1 cellular context compared by ENCODE assay signal in the genomic region with DNA sequence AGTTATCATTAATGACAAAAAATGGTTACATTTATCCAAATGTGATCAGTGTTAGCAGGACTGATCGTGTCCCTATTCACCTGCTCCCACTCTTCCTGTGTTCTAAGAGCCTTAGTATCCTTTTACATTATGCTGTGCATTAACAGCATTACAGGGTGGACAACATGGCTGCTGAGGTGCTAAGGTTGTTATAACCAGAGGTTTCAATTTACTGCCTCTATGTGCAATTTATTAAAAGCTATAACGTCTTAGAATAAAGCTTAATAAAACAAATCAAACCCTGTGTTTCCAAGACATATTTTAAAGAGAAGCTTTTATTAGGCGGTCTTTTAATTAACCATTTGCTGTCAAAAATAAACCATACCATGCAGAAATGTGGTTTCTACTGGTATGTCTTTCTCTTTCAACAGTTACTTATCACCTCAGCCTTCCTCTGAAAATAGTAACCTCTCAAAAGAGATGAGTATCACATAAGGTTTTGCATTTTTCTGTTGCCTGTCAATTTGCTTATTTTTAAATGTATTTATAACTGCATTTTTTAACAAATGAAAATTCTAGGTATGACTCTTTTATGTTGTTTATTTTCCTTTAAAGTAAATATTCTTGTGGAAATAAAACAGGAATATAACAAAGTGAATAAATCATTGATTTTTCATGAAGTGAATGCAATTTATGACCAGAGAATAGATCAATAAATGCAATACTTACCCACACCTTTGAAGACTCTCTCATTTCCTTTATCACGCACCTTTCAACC.
A peak's percentile ranks its signal among the peaks of the same experiment; 100 is the strongest.
TF ChIP-seq lines count a peak whose summit lies in the region.

No MANE protein-coding gene starts in this region.

TF ChIP-seq in GM12878, 131 proteins besides CTCF, POLR2A, EP300 and RAD21 (continued from another document and continues in another):
- TF ChIP-seq, protein P1, sequence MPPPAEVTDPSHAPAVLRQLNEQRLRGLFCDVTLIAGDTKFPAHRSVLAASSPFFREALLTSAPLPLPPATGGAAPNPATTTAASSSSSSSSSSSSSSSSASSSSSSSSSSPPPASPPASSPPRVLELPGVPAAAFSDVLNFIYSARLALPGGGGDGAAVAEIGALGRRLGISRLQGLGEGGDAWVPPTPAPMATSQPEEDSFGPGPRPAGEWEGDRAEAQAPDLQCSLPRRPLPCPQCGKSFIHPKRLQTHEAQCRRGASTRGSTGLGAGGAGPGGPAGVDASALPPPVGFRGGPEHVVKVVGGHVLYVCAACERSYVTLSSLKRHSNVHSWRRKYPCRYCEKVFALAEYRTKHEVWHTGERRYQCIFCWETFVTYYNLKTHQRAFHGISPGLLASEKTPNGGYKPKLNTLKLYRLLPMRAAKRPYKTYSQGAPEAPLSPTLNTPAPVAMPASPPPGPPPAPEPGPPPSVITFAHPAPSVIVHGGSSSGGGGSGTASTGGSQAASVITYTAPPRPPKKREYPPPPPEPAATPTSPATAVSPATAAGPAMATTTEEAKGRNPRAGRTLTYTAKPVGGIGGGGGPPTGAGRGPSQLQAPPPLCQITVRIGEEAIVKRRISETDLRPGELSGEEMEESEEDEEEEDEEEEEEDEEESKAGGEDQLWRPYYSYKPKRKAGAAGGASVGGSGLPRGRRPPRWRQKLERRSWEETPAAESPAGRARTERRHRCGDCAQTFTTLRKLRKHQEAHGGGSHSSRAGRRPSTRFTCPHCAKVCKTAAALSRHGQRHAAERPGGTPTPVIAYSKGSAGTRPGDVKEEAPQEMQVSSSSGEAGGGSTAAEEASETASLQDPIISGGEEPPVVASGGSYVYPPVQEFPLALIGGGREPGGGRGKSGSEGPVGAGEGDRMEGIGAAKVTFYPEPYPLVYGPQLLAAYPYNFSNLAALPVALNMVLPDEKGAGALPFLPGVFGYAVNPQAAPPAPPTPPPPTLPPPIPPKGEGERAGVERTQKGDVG (CRISPR knock-in tag; IDR thresholded peaks at IDR 0.05) = 0 out of 2 replicates have a peak, but pooled peaks have one; percentile 49
- TF ChIP-seq CHD4 (IDR thresholded peaks at IDR 0.05) (no peak), SUZ12 (IDR thresholded peaks at IDR 0.05; ENCODE audit: unreplicated experiment) (no peak), ZSCAN29 (IDR thresholded peaks at IDR 0.05) (no peak), ZNF384 (IDR thresholded peaks at IDR 0.05; ENCODE audit: borderline replicate concordance, low read depth, low read length) (no peak), SREBF2 (IDR thresholded peaks at IDR 0.05; ENCODE audit: low read length) (no peak), BACH1 (IDR thresholded peaks at IDR 0.05; ENCODE audit: borderline replicate concordance) (no peak), POU2F2 (IDR thresholded peaks at IDR 0.05; ENCODE audit: borderline replicate concordance, low read depth, low read length) (no peak), BCL11A (IDR thresholded peaks at IDR 0.05; ENCODE audit: low read depth, low read length) (peak; percentile 35; the same call in 1 of the 2 replicates), RB1 (IDR thresholded peaks at IDR 0.05; ENCODE audit: borderline replicate concordance) (no peak), SMAD1 (IDR thresholded peaks at IDR 0.05; ENCODE audit: low read depth, partially characterized antibody) (no peak), RBBP5 (conservative IDR thresholded peaks at IDR 0.05) (no peak), ZNF217 (IDR thresholded peaks at IDR 0.05) (peak; percentile 31; the same call in 1 of the 2 replicates), NBN (IDR thresholded peaks at IDR 0.05) (0 out of 2 replicates have a peak, but pooled peaks have one; percentile 22), RCOR1 (conservative IDR thresholded peaks at IDR 0.05; ENCODE audit: low read depth, low read length) (no peak), ZNF24 (IDR thresholded peaks at IDR 0.05) (peak; percentile 34; the same call in 1 of the 2 replicates), POLR2AphosphoS5 (IDR thresholded peaks at IDR 0.05; ENCODE audit: low read length) (no peak), CBX3 (IDR thresholded peaks at IDR 0.05; ENCODE audit: borderline replicate concordance, low read depth) (no peak), CHD1 (IDR thresholded peaks at IDR 0.05; ENCODE audit: low read depth, low read length) (no peak), ZNF274 (IDR thresholded peaks at IDR 0.05; ENCODE audit: insufficient read depth, insufficient read length) (no peak), FOS (IDR thresholded peaks at IDR 0.05; ENCODE audit: borderline replicate concordance, extremely low read depth, insufficient read length) (no peak), ZZZ3 (IDR thresholded peaks at IDR 0.05; ENCODE audit: control insufficient read depth, insufficient read length, low read depth) (no peak), ASH2L (IDR thresholded peaks at IDR 0.05; ENCODE audit: borderline replicate concordance, low read depth) (no peak), SP1 (IDR thresholded peaks at IDR 0.05; ENCODE audit: low read depth, low read length) (no peak), PML (IDR thresholded peaks at IDR 0.05; ENCODE audit: low read length) (0 out of 2 replicates have a peak, but pooled peaks have one; percentile 27), CREB1 (IDR thresholded peaks at IDR 0.05; ENCODE audit: low read depth) (no peak), YY1 (IDR thresholded peaks at IDR 0.05; ENCODE audit: low read depth, low read length) (no peak), TCF7 (IDR thresholded peaks at IDR 0.05; ENCODE audit: borderline replicate concordance) (no peak; the same call in 1 of the 2 replicates), PAX5 (IDR thresholded peaks at IDR 0.05; ENCODE audit: borderline replicate concordance, low read depth, low read length) (no peak), MEF2A (IDR thresholded peaks at IDR 0.05; ENCODE audit: insufficient read depth, low read depth, low read length) (0 out of 2 replicates have a peak, but pooled peaks have one; percentile 35), CBX5 (IDR thresholded peaks at IDR 0.05; ENCODE audit: low read depth) (no peak), MEF2B (IDR thresholded peaks at IDR 0.05; ENCODE audit: partially characterized antibody, poor library complexity, severe bottlenecking) (peak; percentile 87), MTA2 (IDR thresholded peaks at IDR 0.05; ENCODE audit: low read depth) (no peak)
- TF ChIP-seq, protein P2, sequence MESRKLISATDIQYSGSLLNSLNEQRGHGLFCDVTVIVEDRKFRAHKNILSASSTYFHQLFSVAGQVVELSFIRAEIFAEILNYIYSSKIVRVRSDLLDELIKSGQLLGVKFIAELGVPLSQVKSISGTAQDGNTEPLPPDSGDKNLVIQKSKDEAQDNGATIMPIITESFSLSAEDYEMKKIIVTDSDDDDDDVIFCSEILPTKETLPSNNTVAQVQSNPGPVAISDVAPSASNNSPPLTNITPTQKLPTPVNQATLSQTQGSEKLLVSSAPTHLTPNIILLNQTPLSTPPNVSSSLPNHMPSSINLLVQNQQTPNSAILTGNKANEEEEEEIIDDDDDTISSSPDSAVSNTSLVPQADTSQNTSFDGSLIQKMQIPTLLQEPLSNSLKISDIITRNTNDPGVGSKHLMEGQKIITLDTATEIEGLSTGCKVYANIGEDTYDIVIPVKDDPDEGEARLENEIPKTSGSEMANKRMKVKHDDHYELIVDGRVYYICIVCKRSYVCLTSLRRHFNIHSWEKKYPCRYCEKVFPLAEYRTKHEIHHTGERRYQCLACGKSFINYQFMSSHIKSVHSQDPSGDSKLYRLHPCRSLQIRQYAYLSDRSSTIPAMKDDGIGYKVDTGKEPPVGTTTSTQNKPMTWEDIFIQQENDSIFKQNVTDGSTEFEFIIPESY (IDR thresholded peaks at IDR 0.05) = no peak
- TF ChIP-seq, protein P3, sequence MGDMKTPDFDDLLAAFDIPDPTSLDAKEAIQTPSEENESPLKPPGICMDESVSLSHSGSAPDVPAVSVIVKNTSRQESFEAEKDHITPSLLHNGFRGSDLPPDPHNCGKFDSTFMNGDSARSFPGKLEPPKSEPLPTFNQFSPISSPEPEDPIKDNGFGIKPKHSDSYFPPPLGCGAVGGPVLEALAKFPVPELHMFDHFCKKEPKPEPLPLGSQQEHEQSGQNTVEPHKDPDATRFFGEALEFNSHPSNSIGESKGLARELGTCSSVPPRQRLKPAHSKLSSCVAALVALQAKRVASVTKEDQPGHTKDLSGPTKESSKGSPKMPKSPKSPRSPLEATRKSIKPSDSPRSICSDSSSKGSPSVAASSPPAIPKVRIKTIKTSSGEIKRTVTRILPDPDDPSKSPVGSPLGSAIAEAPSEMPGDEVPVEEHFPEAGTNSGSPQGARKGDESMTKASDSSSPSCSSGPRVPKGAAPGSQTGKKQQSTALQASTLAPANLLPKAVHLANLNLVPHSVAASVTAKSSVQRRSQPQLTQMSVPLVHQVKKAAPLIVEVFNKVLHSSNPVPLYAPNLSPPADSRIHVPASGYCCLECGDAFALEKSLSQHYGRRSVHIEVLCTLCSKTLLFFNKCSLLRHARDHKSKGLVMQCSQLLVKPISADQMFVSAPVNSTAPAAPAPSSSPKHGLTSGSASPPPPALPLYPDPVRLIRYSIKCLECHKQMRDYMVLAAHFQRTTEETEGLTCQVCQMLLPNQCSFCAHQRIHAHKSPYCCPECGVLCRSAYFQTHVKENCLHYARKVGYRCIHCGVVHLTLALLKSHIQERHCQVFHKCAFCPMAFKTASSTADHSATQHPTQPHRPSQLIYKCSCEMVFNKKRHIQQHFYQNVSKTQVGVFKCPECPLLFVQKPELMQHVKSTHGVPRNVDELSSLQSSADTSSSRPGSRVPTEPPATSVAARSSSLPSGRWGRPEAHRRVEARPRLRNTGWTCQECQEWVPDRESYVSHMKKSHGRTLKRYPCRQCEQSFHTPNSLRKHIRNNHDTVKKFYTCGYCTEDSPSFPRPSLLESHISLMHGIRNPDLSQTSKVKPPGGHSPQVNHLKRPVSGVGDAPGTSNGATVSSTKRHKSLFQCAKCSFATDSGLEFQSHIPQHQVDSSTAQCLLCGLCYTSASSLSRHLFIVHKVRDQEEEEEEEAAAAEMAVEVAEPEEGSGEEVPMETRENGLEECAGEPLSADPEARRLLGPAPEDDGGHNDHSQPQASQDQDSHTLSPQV (IDR thresholded peaks at IDR 0.05) = peak; percentile 69; the same call in 1 of the 2 replicates
- TF ChIP-seq, protein P4, sequence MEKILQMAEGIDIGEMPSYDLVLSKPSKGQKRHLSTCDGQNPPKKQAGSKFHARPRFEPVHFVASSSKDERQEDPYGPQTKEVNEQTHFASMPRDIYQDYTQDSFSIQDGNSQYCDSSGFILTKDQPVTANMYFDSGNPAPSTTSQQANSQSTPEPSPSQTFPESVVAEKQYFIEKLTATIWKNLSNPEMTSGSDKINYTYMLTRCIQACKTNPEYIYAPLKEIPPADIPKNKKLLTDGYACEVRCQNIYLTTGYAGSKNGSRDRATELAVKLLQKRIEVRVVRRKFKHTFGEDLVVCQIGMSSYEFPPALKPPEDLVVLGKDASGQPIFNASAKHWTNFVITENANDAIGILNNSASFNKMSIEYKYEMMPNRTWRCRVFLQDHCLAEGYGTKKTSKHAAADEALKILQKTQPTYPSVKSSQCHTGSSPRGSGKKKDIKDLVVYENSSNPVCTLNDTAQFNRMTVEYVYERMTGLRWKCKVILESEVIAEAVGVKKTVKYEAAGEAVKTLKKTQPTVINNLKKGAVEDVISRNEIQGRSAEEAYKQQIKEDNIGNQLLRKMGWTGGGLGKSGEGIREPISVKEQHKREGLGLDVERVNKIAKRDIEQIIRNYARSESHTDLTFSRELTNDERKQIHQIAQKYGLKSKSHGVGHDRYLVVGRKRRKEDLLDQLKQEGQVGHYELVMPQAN (conservative IDR thresholded peaks at IDR 0.05) = no peak
- TF ChIP-seq, protein P5, sequence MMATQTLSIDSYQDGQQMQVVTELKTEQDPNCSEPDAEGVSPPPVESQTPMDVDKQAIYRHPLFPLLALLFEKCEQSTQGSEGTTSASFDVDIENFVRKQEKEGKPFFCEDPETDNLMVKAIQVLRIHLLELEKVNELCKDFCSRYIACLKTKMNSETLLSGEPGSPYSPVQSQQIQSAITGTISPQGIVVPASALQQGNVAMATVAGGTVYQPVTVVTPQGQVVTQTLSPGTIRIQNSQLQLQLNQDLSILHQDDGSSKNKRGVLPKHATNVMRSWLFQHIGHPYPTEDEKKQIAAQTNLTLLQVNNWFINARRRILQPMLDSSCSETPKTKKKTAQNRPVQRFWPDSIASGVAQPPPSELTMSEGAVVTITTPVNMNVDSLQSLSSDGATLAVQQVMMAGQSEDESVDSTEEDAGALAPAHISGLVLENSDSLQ (IDR thresholded peaks at IDR 0.05) = no peak; the same call in 1 of the 2 replicates
- TF ChIP-seq, protein P6, sequence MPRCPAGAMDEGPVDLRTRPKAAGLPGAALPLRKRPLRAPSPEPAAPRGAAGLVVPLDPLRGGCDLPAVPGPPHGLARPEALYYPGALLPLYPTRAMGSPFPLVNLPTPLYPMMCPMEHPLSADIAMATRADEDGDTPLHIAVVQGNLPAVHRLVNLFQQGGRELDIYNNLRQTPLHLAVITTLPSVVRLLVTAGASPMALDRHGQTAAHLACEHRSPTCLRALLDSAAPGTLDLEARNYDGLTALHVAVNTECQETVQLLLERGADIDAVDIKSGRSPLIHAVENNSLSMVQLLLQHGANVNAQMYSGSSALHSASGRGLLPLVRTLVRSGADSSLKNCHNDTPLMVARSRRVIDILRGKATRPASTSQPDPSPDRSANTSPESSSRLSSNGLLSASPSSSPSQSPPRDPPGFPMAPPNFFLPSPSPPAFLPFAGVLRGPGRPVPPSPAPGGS (IDR thresholded peaks at IDR 0.05; ENCODE audit: borderline replicate concordance, insufficient read depth, low read depth, low read length, poor library complexity, severe bottlenecking) = no peak
- TF ChIP-seq, protein P7, sequence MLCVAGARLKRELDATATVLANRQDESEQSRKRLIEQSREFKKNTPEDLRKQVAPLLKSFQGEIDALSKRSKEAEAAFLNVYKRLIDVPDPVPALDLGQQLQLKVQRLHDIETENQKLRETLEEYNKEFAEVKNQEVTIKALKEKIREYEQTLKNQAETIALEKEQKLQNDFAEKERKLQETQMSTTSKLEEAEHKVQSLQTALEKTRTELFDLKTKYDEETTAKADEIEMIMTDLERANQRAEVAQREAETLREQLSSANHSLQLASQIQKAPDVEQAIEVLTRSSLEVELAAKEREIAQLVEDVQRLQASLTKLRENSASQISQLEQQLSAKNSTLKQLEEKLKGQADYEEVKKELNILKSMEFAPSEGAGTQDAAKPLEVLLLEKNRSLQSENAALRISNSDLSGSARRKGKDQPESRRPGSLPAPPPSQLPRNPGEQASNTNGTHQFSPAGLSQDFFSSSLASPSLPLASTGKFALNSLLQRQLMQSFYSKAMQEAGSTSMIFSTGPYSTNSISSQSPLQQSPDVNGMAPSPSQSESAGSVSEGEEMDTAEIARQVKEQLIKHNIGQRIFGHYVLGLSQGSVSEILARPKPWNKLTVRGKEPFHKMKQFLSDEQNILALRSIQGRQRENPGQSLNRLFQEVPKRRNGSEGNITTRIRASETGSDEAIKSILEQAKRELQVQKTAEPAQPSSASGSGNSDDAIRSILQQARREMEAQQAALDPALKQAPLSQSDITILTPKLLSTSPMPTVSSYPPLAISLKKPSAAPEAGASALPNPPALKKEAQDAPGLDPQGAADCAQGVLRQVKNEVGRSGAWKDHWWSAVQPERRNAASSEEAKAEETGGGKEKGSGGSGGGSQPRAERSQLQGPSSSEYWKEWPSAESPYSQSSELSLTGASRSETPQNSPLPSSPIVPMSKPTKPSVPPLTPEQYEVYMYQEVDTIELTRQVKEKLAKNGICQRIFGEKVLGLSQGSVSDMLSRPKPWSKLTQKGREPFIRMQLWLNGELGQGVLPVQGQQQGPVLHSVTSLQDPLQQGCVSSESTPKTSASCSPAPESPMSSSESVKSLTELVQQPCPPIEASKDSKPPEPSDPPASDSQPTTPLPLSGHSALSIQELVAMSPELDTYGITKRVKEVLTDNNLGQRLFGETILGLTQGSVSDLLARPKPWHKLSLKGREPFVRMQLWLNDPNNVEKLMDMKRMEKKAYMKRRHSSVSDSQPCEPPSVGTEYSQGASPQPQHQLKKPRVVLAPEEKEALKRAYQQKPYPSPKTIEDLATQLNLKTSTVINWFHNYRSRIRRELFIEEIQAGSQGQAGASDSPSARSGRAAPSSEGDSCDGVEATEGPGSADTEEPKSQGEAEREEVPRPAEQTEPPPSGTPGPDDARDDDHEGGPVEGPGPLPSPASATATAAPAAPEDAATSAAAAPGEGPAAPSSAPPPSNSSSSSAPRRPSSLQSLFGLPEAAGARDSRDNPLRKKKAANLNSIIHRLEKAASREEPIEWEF (IDR thresholded peaks at IDR 0.05; ENCODE audit: insufficient replicate concordance, low read depth, low read length) = peak; percentile 94
